In the genomic region with DNA sequence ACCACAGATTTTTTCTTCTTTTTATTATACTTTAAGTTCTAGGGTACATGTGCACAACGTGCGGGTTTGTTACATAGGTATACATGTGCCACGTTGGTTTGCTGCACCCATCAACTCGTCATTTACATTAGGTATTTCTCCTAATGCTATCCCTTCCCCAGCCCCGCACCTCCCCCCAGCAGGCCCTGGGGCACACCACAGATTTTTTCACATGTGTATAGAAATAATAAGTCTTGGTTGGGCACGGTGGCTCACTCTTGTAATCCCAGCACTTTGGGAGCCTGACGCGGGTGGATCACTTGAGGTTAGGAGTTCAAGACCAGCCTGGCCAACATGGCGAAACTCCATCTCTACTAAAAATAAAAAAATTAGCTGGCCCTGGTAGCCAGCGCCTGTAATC, we compare ENCODE assay signal across 8 cellular contexts. TPM values are rescaled to one million over a fixed set of nuclear protein-coding genes. Genes with fewer than 3 reads are reported as not detected.
A peak's percentile ranks its signal among the peaks of the same experiment; 100 is the strongest.
DNase-seq lines count a peak whose midpoint lies in the region; ATAC-seq and TF ChIP-seq lines count a peak whose summit lies in the region.
"Not testable (repeated sequence)": the region's sequence is repeated elsewhere in the genome, so short reads cannot be mapped to it uniquely, and the experiment has no call there.

No MANE protein-coding gene starts in this region.

- CTCF ChIA-PET in T-cell (lab: Charles Lee) = interaction anchor here (0.6 to 3.5 kb wide), 7 partner anchors 11 to 128 kb away, joined by 3 to 37 read pairs (median 4); partner anchors contain the start of gene CDC42SE2 (in 1 of the 2)
- CTCF ChIA-PET in activated CD8-positive, alpha-beta T cell treated with anti-CD3 and anti-CD28 coated beads, Interleukin-2, amount 10 ng/mL, durations not matched to agents 7 days and 5 days (lab: Charles Lee) = interaction anchor here (0.6 to 8.0 kb wide), 4 partner anchors 10 to 335 kb away, joined by 3 to 67 read pairs (median 6); partner anchors contain the start of gene CDC42SE2
- CTCF ChIA-PET in activated naive CD4-positive, alpha-beta T cell treated with anti-CD3 and anti-CD28 coated beads, Interleukin-2, amount 10 ng/mL, durations not matched to agents 7 days and 5 days (lab: Charles Lee) = interaction anchor here (0.8 to 1.7 kb wide), 5 partner anchors 9 to 128 kb away, joined by 3 to 9 read pairs (median 3); no protein-coding TSS in a partner anchor

- H3K4me3 Mint-ChIP-seq in CD4-positive, CD25-positive, alpha-beta regulatory T cell = peak overlapping the region; percentile 82 to 96 (median 92)
- H3K4me3 Mint-ChIP-seq in T-cell = peak overlapping the region; percentile 75 to 96 (median 91)
- H3K4me3 Mint-ChIP-seq in activated CD8-positive, alpha-beta T cell treated with anti-CD3 and anti-CD28 coated beads, Interleukin-2, amount 10 ng/mL, durations not matched to agents 7 days and 5 days = peak overlapping the region; percentile 92
- H3K4me3 Mint-ChIP-seq in activated naive CD4-positive, alpha-beta T cell treated with anti-CD3 and anti-CD28 coated beads, Interleukin-2, amount 10 ng/mL, durations not matched to agents 7 days and 5 days = peak overlapping the region; percentile 90
- peak overlapping the region; percentile 84 to 93 for H3K4me3 Mint-ChIP-seq in effector memory CD8-positive, alpha-beta T cell
- peak overlapping the region; percentile 84 for H3K4me3 Mint-ChIP-seq in natural killer cell treated with Interleukin-12 subunit alpha and Interleukin-12 subunit beta and Interleukin-15 and Interleukin-18, amount 100 ng/mL, for 72 hours

- 73 to 87% methylated on average over 5 to 10 of the region's 10 CpGs for WGBS in transverse colon (ENCODE audit: low coverage in 1 of 2), 2 donors

- ATAC-seq in CD4-positive, CD25-positive, alpha-beta regulatory T cell (ENCODE audit: low read depth in 2 of 2); T-cell (replicated peaks in 1 of 4); activated CD8-positive, alpha-beta T cell treated with anti-CD3 and anti-CD28 coated beads, Interleukin-2, amount 10 ng/mL, durations not matched to agents 7 days and 5 days; effector memory CD8-positive, alpha-beta T cell (replicated peaks); natural killer cell treated with Interleukin-12 subunit alpha and Interleukin-12 subunit beta and Interleukin-15 and Interleukin-18, amount 100 ng/mL, for 72 hours: not testable (repeated sequence)

- not testable (repeated sequence) for TF ChIP-seq CTCF in transverse colon (IDR thresholded peaks at IDR 0.05)

- in situ Hi-C loops in transverse colon (cut with MboI; ENCODE audit: low pct_ligation_motif_present in 1 of 4, low pct_unique_long_range_greater_than_20kb in 1 of 4, low sequenced_read_pairs in 3 of 4) = not testable (repeated sequence)

- H3K27me3 Mint-ChIP-seq in CD4-positive, CD25-positive, alpha-beta regulatory T cell; T-cell; activated CD8-positive, alpha-beta T cell treated with anti-CD3 and anti-CD28 coated beads, Interleukin-2, amount 10 ng/mL, durations not matched to agents 7 days and 5 days (ENCODE audit: low read depth); activated naive CD4-positive, alpha-beta T cell treated with anti-CD3 and anti-CD28 coated beads, Interleukin-2, amount 10 ng/mL, durations not matched to agents 7 days and 5 days; effector memory CD8-positive, alpha-beta T cell; natural killer cell treated with Interleukin-12 subunit alpha and Interleukin-12 subunit beta and Interleukin-15 and Interleukin-18, amount 100 ng/mL, for 72 hours: not testable (repeated sequence)

- H3K27ac Mint-ChIP-seq in CD4-positive, CD25-positive, alpha-beta regulatory T cell = peak overlapping the region; percentile 86 to 95 (median 88)
- H3K27ac Mint-ChIP-seq in T-cell = peak overlapping the region; percentile 98 to 99
- peak overlapping the region; percentile 90 for H3K27ac Mint-ChIP-seq in activated CD8-positive, alpha-beta T cell treated with anti-CD3 and anti-CD28 coated beads, Interleukin-2, amount 10 ng/mL, durations not matched to agents 7 days and 5 days
- peak overlapping the region; percentile 97 for H3K27ac Mint-ChIP-seq in activated naive CD4-positive, alpha-beta T cell treated with anti-CD3 and anti-CD28 coated beads, Interleukin-2, amount 10 ng/mL, durations not matched to agents 7 days and 5 days
- peak overlapping the region; percentile 91 to 96 for H3K27ac Mint-ChIP-seq in effector memory CD8-positive, alpha-beta T cell
- peak overlapping the region; percentile 90 to 96 for H3K27ac Mint-ChIP-seq in natural killer cell treated with Interleukin-12 subunit alpha and Interleukin-12 subunit beta and Interleukin-15 and Interleukin-18, amount 100 ng/mL, for 72 hours

- peak overlapping the region; percentile 100 for H3K4me3 ChIP-seq in CD4-positive, CD25-positive, alpha-beta regulatory T cell (ENCODE audit: low read depth, low read length)
- H3K4me3 ChIP-seq in transverse colon = peak overlapping the region in 1 of 4 donors; percentile 24

- TF ChIP-seq POLR2A in transverse colon (IDR thresholded peaks at IDR 0.05) = not testable (repeated sequence)

- not testable (repeated sequence) for H3K36me3 ChIP-seq in CD4-positive, CD25-positive, alpha-beta regulatory T cell (ENCODE audit: control insufficient read depth, insufficient read depth, low read length); transverse colon
- H3K36me3 ChIP-seq in KOPT-K1 (ENCODE audit: insufficient read depth, low read length) = peaks cover 27% of the 10 kb centered on the region; the same call in 1 of the 2 replicates

- DNase-seq in CD4-positive, CD25-positive, alpha-beta regulatory T cell; T-cell; activated CD8-positive, alpha-beta T cell treated with anti-CD3 and anti-CD28 coated beads, Interleukin-2, amount 10 ng/mL, durations not matched to agents 7 days and 5 days; effector memory CD8-positive, alpha-beta T cell; natural killer cell treated with Interleukin-12 subunit alpha and Interleukin-12 subunit beta and Interleukin-15 and Interleukin-18, amount 100 ng/mL, for 72 hours (ENCODE audit: low spot score); transverse colon: not testable (repeated sequence)
- peak; percentile 37 for DNase-seq in activated naive CD4-positive, alpha-beta T cell treated with anti-CD3 and anti-CD28 coated beads, Interleukin-2, amount 10 ng/mL, durations not matched to agents 7 days and 5 days

- H3K9me3 ChIP-seq in CD4-positive, CD25-positive, alpha-beta regulatory T cell (ENCODE audit: control insufficient read depth in 2 of 2, low read length in 2 of 2); KOPT-K1 (ENCODE audit: insufficient read depth, low read length, poor library complexity, severe bottlenecking); transverse colon: not testable (repeated sequence)

- not testable (repeated sequence) for H3K27me3 ChIP-seq in CD4-positive, CD25-positive, alpha-beta regulatory T cell (ENCODE audit: control insufficient read depth, insufficient read depth, low read length); transverse colon

- H3K36me3 Mint-ChIP-seq in CD4-positive, CD25-positive, alpha-beta regulatory T cell; natural killer cell treated with Interleukin-12 subunit alpha and Interleukin-12 subunit beta and Interleukin-15 and Interleukin-18, amount 100 ng/mL, for 72 hours: not testable (repeated sequence)
- peaks cover 19% of the 10 kb centered on the region for H3K36me3 Mint-ChIP-seq in T-cell
- peaks cover 26% of the 10 kb centered on the region for H3K36me3 Mint-ChIP-seq in activated CD8-positive, alpha-beta T cell treated with anti-CD3 and anti-CD28 coated beads, Interleukin-2, amount 10 ng/mL, durations not matched to agents 7 days and 5 days (ENCODE audit: low read depth)
- H3K36me3 Mint-ChIP-seq in activated naive CD4-positive, alpha-beta T cell treated with anti-CD3 and anti-CD28 coated beads, Interleukin-2, amount 10 ng/mL, durations not matched to agents 7 days and 5 days = peaks cover 23% of the 10 kb centered on the region
- peaks cover 44% of the 10 kb centered on the region for H3K36me3 Mint-ChIP-seq in effector memory CD8-positive, alpha-beta T cell (ENCODE audit: insufficient read depth)

- not testable (repeated sequence) for H3K9me3 Mint-ChIP-seq in CD4-positive, CD25-positive, alpha-beta regulatory T cell; T-cell; activated CD8-positive, alpha-beta T cell treated with anti-CD3 and anti-CD28 coated beads, Interleukin-2, amount 10 ng/mL, durations not matched to agents 7 days and 5 days (ENCODE audit: insufficient read depth); activated naive CD4-positive, alpha-beta T cell treated with anti-CD3 and anti-CD28 coated beads, Interleukin-2, amount 10 ng/mL, durations not matched to agents 7 days and 5 days; effector memory CD8-positive, alpha-beta T cell; natural killer cell treated with Interleukin-12 subunit alpha and Interleukin-12 subunit beta and Interleukin-15 and Interleukin-18, amount 100 ng/mL, for 72 hours

- intact Hi-C loops in transverse colon (cut with DNase I; ENCODE audit: low total_unique reads) = not testable (repeated sequence)

- POLR2A ChIA-PET in T-cell (lab: Charles Lee) = interaction anchor here (0.7 to 6.0 kb wide), 7 partner anchors 10 to 128 kb away, joined by 3 to 84 read pairs (median 4); partner anchors contain the start of gene CDC42SE2 (in 1 of the 2)
- POLR2A ChIA-PET in activated CD8-positive, alpha-beta T cell treated with anti-CD3 and anti-CD28 coated beads, Interleukin-2, amount 10 ng/mL, durations not matched to agents 7 days and 5 days (lab: Charles Lee) = interaction anchor here (0.8 to 8.0 kb wide), 9 partner anchors 11 to 128 kb away, joined by 3 to 194 read pairs (median 6); partner anchors contain the start of gene CDC42SE2

- H3K4me1 ChIP-seq in CD4-positive, CD25-positive, alpha-beta regulatory T cell (ENCODE audit: control insufficient read depth, insufficient read depth, low read length, poor library complexity, severe bottlenecking) = peaks cover 79% of the 10 kb centered on the region
- peaks cover 0 to 17% (median 3%) of the 10 kb centered on the region in 4 donors for H3K4me1 ChIP-seq in transverse colon

- H3K4me1 Mint-ChIP-seq in CD4-positive, CD25-positive, alpha-beta regulatory T cell = peaks cover 31 to 84% (median 60%) of the 10 kb centered on the region in 4 donors
- H3K4me1 Mint-ChIP-seq in T-cell = peaks cover 80 to 85% (median 85%) of the 10 kb centered on the region in 3 donors
- peaks cover 86% of the 10 kb centered on the region for H3K4me1 Mint-ChIP-seq in activated CD8-positive, alpha-beta T cell treated with anti-CD3 and anti-CD28 coated beads, Interleukin-2, amount 10 ng/mL, durations not matched to agents 7 days and 5 days (ENCODE audit: low read depth)
- peaks cover 91% of the 10 kb centered on the region for H3K4me1 Mint-ChIP-seq in activated naive CD4-positive, alpha-beta T cell treated with anti-CD3 and anti-CD28 coated beads, Interleukin-2, amount 10 ng/mL, durations not matched to agents 7 days and 5 days
- H3K4me1 Mint-ChIP-seq in effector memory CD8-positive, alpha-beta T cell (ENCODE audit: low read depth in 2 of 2) = peaks cover 56 to 79% of the 10 kb centered on the region in 2 donors
- peaks cover 65 to 77% of the 10 kb centered on the region in 2 donors for H3K4me1 Mint-ChIP-seq in natural killer cell treated with Interleukin-12 subunit alpha and Interleukin-12 subunit beta and Interleukin-15 and Interleukin-18, amount 100 ng/mL, for 72 hours (ENCODE audit: low read depth in 2 of 2)

- H3K27ac ChIP-seq in CD4-positive, CD25-positive, alpha-beta regulatory T cell (ENCODE audit: insufficient read depth, low read length, poor library complexity, severe bottlenecking) = peak overlapping the region; percentile 86
- peak overlapping the region; percentile 88 for H3K27ac ChIP-seq in KOPT-K1 (ENCODE audit: low read depth, low read length, poor library complexity, severe bottlenecking)
- H3K27ac ChIP-seq in transverse colon = peak overlapping the region; percentile 56 to 80 (median 66)

- not testable (repeated sequence) for TF ChIP-seq EP300 in transverse colon (IDR thresholded peaks at IDR 0.05; ENCODE audit: low read depth)

RNA-seq across cellular contexts. Expression of gene CDC42SE2, which starts 9.8 kb away (rescaled TPM):
- 241 TPM for total RNA-seq in CD4-positive, CD25-positive, alpha-beta regulatory T cell
- 100 to 1,000 TPM; 351 to 429 (median 379) TPM for polyA plus RNA-seq in CD4-positive, CD25-positive, alpha-beta regulatory T cell
- total RNA-seq in T-cell (100 to 1,000 TPM; 229 to 259 (median 238) TPM), transverse colon (100 to 1,000 TPM in 2 of 4 donors, 10 to 100 TPM in 2; 71.8 to 118 (median 91.8) TPM)
- 100 to 1,000 TPM; 115 to 126 TPM for total RNA-seq in activated CD8-positive, alpha-beta T cell treated with anti-CD3 and anti-CD28 coated beads, Interleukin-2, amount 10 ng/mL, durations not matched to agents 7 days and 5 days
- 100 to 1,000 TPM in 1 of 2 donors, 10 to 100 TPM in 1; 78.2 to 120 TPM for total RNA-seq in natural killer cell treated with Interleukin-12 subunit alpha and Interleukin-12 subunit beta and Interleukin-15 and Interleukin-18, amount 100 ng/mL, for 72 hours
